14 cellular contexts compared by ENCODE assay signal in the genomic region with DNA sequence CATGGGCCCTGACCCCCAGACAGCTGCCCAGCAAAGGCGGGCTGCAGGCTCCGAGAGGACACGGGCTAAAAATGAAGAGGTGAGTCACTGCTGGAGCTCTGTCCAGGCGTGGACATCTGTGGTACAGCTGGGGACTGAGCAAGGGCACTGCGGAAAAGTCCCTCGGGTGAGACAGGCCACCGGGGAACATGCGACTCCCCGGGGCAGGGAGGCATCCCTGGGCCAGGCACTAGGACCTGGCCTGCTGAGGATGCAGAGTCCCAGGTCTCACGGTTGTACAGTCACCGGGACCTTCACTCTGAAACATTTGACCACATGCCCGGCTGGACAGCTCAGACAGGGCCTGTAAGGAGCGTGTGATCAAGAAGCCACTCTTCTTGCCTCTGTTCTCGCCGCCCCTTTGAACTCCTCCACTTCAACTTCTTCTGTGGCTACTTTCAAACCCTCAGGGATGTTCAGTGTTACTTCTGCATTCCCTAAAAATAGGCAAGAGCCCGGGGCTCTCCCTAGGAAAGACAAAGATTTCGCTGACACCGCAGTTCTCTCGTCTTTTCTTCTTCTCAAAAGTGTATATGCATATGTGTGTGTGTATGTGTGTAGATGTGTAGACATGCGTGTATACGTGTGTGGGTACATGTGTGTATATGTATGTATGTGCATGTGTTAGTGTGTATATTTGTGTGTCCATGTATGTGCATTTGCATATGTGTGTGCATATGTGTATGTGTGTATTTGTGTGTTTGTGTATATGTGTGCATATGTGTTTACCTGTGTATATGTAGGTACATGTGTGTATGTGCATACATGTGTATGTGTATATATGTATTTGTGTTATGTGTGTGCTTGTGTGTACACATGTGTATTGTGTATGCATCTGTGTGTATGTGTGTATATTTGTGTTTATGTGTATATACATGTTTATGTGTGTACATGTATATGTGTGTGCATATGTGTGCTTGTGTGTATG. TPM values are rescaled to one million over a fixed set of nuclear protein-coding genes. Genes with fewer than 3 reads are reported as not detected.
DNase-seq lines count a peak whose midpoint lies in the region; ATAC-seq and TF ChIP-seq lines count a peak whose summit lies in the region.
"Had no signal": no experiment of that assay in that cellular context is flagged by ENCODE, and none has a peak within 500 bp of the region (broad histone marks: within the 10 kb centered on the region; RNA-seq: fewer than 3 reads in every experiment).

No MANE protein-coding gene starts in this region.

- H2AK5ac ChIP-seq in IMR-90 (ENCODE audit: low read depth, low read length) = no peak overlapping the region

- no peak for TF ChIP-seq RAD21 in IMR-90 (IDR thresholded peaks at IDR 0.05; ENCODE audit: low read length)

- peaks cover 37% of the 10 kb centered on the region for H3K27me3 ChIP-seq in IMR-90 (ENCODE audit: control insufficient read depth, insufficient read depth, low read length)
- H3K27me3 ChIP-seq in naive thymus-derived CD4-positive, alpha-beta T cell (ENCODE audit: control insufficient read depth in 2 of 2, insufficient read depth in 2 of 2, low read length in 2 of 2) = no peaks in the 10 kb centered on the region
- H3K27me3 ChIP-seq: transverse colon had no signal

- H3K14ac ChIP-seq in IMR-90 (replicated peaks; ENCODE audit: low read depth, low read length) = no peak overlapping the region

- H3K36me3 ChIP-seq in IMR-90 (ENCODE audit: control insufficient read depth, insufficient read depth, low read length) = no peaks in the 10 kb centered on the region
- H3K36me3 ChIP-seq in mucosa of descending colon (ENCODE audit: low read depth) = no peaks in the 10 kb centered on the region
- no peaks in the 10 kb centered on the region for H3K36me3 ChIP-seq in naive thymus-derived CD4-positive, alpha-beta T cell (ENCODE audit: control insufficient read depth in 2 of 3, insufficient read depth in 3 of 3, low read length in 3 of 3)
- H3K36me3 ChIP-seq: transverse colon had no signal

- no peak overlapping the region for H2BK15ac ChIP-seq in IMR-90 (ENCODE audit: low read depth, low read length)

- CTCF ChIA-PET in IMR-90 (lab: Yijun Ruan, JAX) = no interaction called here
- CTCF ChIA-PET in naive thymus-derived CD4-positive, alpha-beta T cell (lab: Charles Lee) = no interaction called here

- no peak overlapping the region for H3K23ac ChIP-seq in IMR-90 (ENCODE audit: low read depth, low read length)

- H3K27me3 Mint-ChIP-seq in naive thymus-derived CD4-positive, alpha-beta T cell = peaks cover 18 to 40% (median 34%) of the 10 kb centered on the region in 5 donors

- peak overlapping the region; percentile 85 for H2AFZ ChIP-seq in IMR-90 (replicated peaks; ENCODE audit: low read length, poor library complexity)

- H2BK5ac ChIP-seq in IMR-90 (ENCODE audit: low read depth, low read length, poor library complexity, severe bottlenecking) = no peak overlapping the region

- H2BK120ac ChIP-seq in IMR-90 (ENCODE audit: low read depth, low read length) = no peak overlapping the region

- TF ChIP-seq POLR2A in IMR-90 (IDR thresholded peaks at IDR 0.05; ENCODE audit: low read depth, low read length) = no peak

- H3K4me1 Mint-ChIP-seq in naive thymus-derived CD4-positive, alpha-beta T cell = peaks cover 0 to 6% (median 0%) of the 10 kb centered on the region in 7 donors
- H3K4me1 Mint-ChIP-seq: natural killer cell had no signal

- H3K9ac ChIP-seq in IMR-90 (ENCODE audit: low read depth, low read length) = no peak overlapping the region

- dilution Hi-C loops in IMR-90 (cut with HindIII; ENCODE audit: low sequenced_read_pairs, unreplicated experiment) = no loop called here

- BruUV-seq in IMR-90 (replicated peaks; lab: Mats Ljungman, UMichigan) = no TSS peak

- H2BK20ac ChIP-seq in IMR-90 (ENCODE audit: low read depth, low read length) = no peak overlapping the region

- POLR2A ChIA-PET in IMR-90 (lab: Charles Lee; ENCODE audit: unreplicated experiment) = no interaction called here
- POLR2A ChIA-PET in naive thymus-derived CD4-positive, alpha-beta T cell (lab: Charles Lee) = no interaction called here

- H3K18ac ChIP-seq in IMR-90 (ENCODE audit: low read depth, low read length) = no peak overlapping the region

- H4K5ac ChIP-seq in IMR-90 (ENCODE audit: low read depth, low read length) = no peak overlapping the region

- no peak overlapping the region for H4K8ac ChIP-seq in IMR-90 (ENCODE audit: low read depth in 2 of 2, low read length in 2 of 2)

- no peak overlapping the region for H3K56ac ChIP-seq in IMR-90 (ENCODE audit: extremely low read depth, insufficient read depth, low read length)

- H3K36me3 Mint-ChIP-seq in naive thymus-derived CD4-positive, alpha-beta T cell = peaks cover 0 to 15% (median 0%) of the 10 kb centered on the region in 5 donors

- DNase-seq in AG08396 (ENCODE audit: low spot score) (peak; percentile 70), IMR-90 (peak; percentile 43), dedifferentiated amniotic fluid mesenchymal stem cell (ENCODE audit: extremely low spot score) (peak; percentile 17), mucosa of descending colon (no peak), globus pallidus (ENCODE audit: low spot score) (no peak), NCI-H345 treated with DMSO at 0.1 percent for 48 hours (lab: John Stamatoyannopoulos, UW; ENCODE audit: unreplicated experiment) (no peak), KG1 (lab: John Stamatoyannopoulos, UW) (no peak)
- no peak for DNase-seq in naive thymus-derived CD4-positive, alpha-beta T cell
- DNase-seq: natural killer cell, NCI-H526 treated with DMSO at 0.1 percent for 48 hours, T-helper 9 cell, transverse colon had no signal

- no peak overlapping the region for H3K27ac ChIP-seq in IMR-90 (ENCODE audit: insufficient read depth, low read length)
- H3K27ac ChIP-seq in naive thymus-derived CD4-positive, alpha-beta T cell (ENCODE audit: low read depth, low read length) = no peak overlapping the region
- H3K27ac ChIP-seq: C4-2B, transverse colon had no signal

- peaks cover under 1 to 24% (median 7%) of the 10 kb centered on the region in 11 donors for H3K9me3 Mint-ChIP-seq in naive thymus-derived CD4-positive, alpha-beta T cell

- peak overlapping the region; percentile 81 for H3K4me2 ChIP-seq in IMR-90 (ENCODE audit: low read depth, low read length)

- peaks cover 6% of the 10 kb centered on the region for H3K9me3 ChIP-seq in IMR-90 (ENCODE audit: control insufficient read depth, insufficient read depth, low read length)
- H3K9me3 ChIP-seq in mucosa of descending colon = no peaks in the 10 kb centered on the region
- H3K9me3 ChIP-seq in naive thymus-derived CD4-positive, alpha-beta T cell (ENCODE audit: control insufficient read depth in 2 of 3, low read length in 3 of 3) = peaks cover 0 to 1% (median under 1%) of the 10 kb centered on the region in 3 experiments

- in situ Hi-C loops in IMR-90 (cut with MboI; ENCODE audit: low sequenced_read_pairs) = no loop called here

- H4K91ac ChIP-seq in IMR-90 (ENCODE audit: insufficient read depth, low read depth, low read length) = no peak overlapping the region

- no peak overlapping the region for H3K27ac Mint-ChIP-seq in naive thymus-derived CD4-positive, alpha-beta T cell
- H3K27ac Mint-ChIP-seq: activated T-helper 1 cell treated with anti-CD3 and anti-CD28 coated beads, Interleukin-12 subunit alpha, Interleukin-12 subunit beta, Interleukin-2, Interleukin-4 antibody, amounts not matched to agents 30 ng/mL and 10 ng/mL and 1 ng/mL, durations not matched to agents 14 hours and 24 hours and 36 hours; natural killer cell had no signal

- H3K4ac ChIP-seq in IMR-90 (ENCODE audit: low read depth, low read length) = no peak overlapping the region

- H4K20me1 ChIP-seq in IMR-90 (ENCODE audit: insufficient read depth, low read length) = no peaks in the 10 kb centered on the region

- no peaks in the 10 kb centered on the region for H3K79me1 ChIP-seq in IMR-90 (ENCODE audit: low read depth in 1 of 2, low read length in 2 of 2)

- H3K4me3 Mint-ChIP-seq in naive thymus-derived CD4-positive, alpha-beta T cell = no peak overlapping the region
- H3K4me3 Mint-ChIP-seq: activated T-helper 1 cell treated with anti-CD3 and anti-CD28 coated beads, Interleukin-12 subunit alpha, Interleukin-12 subunit beta, Interleukin-2, Interleukin-4 antibody, amounts not matched to agents 30 ng/mL and 10 ng/mL and 1 ng/mL, durations not matched to agents 14 hours and 24 hours and 36 hours; natural killer cell had no signal

- H3K9me1 ChIP-seq in IMR-90 (ENCODE audit: insufficient read depth, low read length) = no peaks in the 10 kb centered on the region

- H3K4me3 ChIP-seq in IMR-90 (ENCODE audit: insufficient read depth, low read depth, low read length) = no peak overlapping the region; the same call in 1 of the 2 replicates
- H3K4me3 ChIP-seq in mucosa of descending colon = no peak overlapping the region
- H3K4me3 ChIP-seq in naive thymus-derived CD4-positive, alpha-beta T cell (ENCODE audit: low read length) = no peak overlapping the region

- H2AK9ac ChIP-seq in IMR-90 (replicated peaks; ENCODE audit: low read depth, low read length, poor library complexity) = peak overlapping the region; percentile 33

- TF ChIP-seq CTCF in IMR-90 (conservative IDR thresholded peaks at IDR 0.05; ENCODE audit: low read depth, low read length) (no peak), mucosa of descending colon (IDR thresholded peaks at IDR 0.05) (no peak)

- intact Hi-C loops in IMR-90 (cut with micrococcal nuclease) (no loop called here), mucosa of descending colon (cut with DNase I, micrococcal nuclease) (no loop called here)
- intact Hi-C loops in naive thymus-derived CD4-positive, alpha-beta T cell (cut with micrococcal nuclease) = no loop called here

- 29% methylated on average over 8 of the region's 21 CpGs; no CpG with 5 or more reads in 1 of the 2 experiments for WGBS in IMR-90 (ENCODE audit: extremely low coverage in 2 of 2, insufficient read length in 1 of 2), 2 experiments

- H3K4me1 ChIP-seq in IMR-90 (ENCODE audit: control insufficient read depth, insufficient read depth, low read length) (peaks cover 10% of the 10 kb centered on the region), mucosa of descending colon (ENCODE audit: low read depth) (peaks cover 8% of the 10 kb centered on the region)
- no peaks in the 10 kb centered on the region for H3K4me1 ChIP-seq in naive thymus-derived CD4-positive, alpha-beta T cell (ENCODE audit: control insufficient read depth in 2 of 2, insufficient read depth in 2 of 2, low read length in 2 of 2)

- peak; percentile 80 for ATAC-seq in IMR-90 (ENCODE audit: low read depth)
- ATAC-seq in mucosa of descending colon = peak; percentile 17
- no peak for ATAC-seq in naive thymus-derived CD4-positive, alpha-beta T cell

TF ChIP-seq in IMR-90, 13 proteins besides CTCF, POLR2A, EP300 and RAD21 (continues in another document):
- TF ChIP-seq MXI1 (IDR thresholded peaks at IDR 0.05; ENCODE audit: borderline replicate concordance, low read depth, low read length) = no peak
- peak; percentile 29; the same call in 1 of the 2 replicates for TF ChIP-seq FOS (IDR thresholded peaks at IDR 0.05; ENCODE audit: low read depth, low read length)

RNA-seq across cellular contexts. Expression of a gene that starts 5.0 kb away (rescaled TPM):
- not detected in 2 replicates for total RNA-seq in IMR-90 (2012; rRNA removed)
- polyA plus RNA-seq in IMR-90 (2012; rRNA removed) = not detected in 2 replicates
- polyA plus RNA-seq in IMR-90 (2012; cell fraction: cytosol; rRNA removed) = not detected in 2 replicates
- not detected in 2 replicates for polyA plus RNA-seq in IMR-90 (2012; cell fraction: nucleus; rRNA removed; ENCODE audit: low replicate concordance)
- 10 to 100 TPM; 18.0 to 74.5 (median 36.0) TPM for total RNA-seq in mucosa of descending colon
- total RNA-seq in naive thymus-derived CD4-positive, alpha-beta T cell = not detected
- polyA plus RNA-seq in naive thymus-derived CD4-positive, alpha-beta T cell = under 1 TPM in 1 of 2 donors, not detected in 1; 0.09 TPM
- total RNA-seq: activated T-helper 1 cell treated with anti-CD3 and anti-CD28 coated beads, Interleukin-12 subunit alpha, Interleukin-12 subunit beta, Interleukin-2, Interleukin-4 antibody, amounts not matched to agents 30 ng/mL and 10 ng/mL and 1 ng/mL, durations not matched to agents 14 hours and 24 hours and 36 hours had no signal

Comparison
In these comparisons a context has a peak if more than half of its experiments do, and no peak if none do; other contexts are left out.
1. DNase-seq: peak in AG08396 (single experiment), IMR-90 (single experiment) and dedifferentiated amniotic fluid mesenchymal stem cell (single experiment); none in mucosa of descending colon (0 of 3), globus pallidus (single experiment), NCI-H345 treated with DMSO at 0.1 percent for 48 hours (single experiment), KG1 (single experiment) and naive thymus-derived CD4-positive, alpha-beta T cell (0 of 9).
2. RNA of a gene that starts 5.0 kb away (total RNA-seq): 18.0 to 74.5 TPM in mucosa of descending colon; not detected in IMR-90 and not detected in naive thymus-derived CD4-positive, alpha-beta T cell; every median in the first group is over 10 times any median in the second.